ENCODE assay signal across 10 cellular contexts in the genomic region with DNA sequence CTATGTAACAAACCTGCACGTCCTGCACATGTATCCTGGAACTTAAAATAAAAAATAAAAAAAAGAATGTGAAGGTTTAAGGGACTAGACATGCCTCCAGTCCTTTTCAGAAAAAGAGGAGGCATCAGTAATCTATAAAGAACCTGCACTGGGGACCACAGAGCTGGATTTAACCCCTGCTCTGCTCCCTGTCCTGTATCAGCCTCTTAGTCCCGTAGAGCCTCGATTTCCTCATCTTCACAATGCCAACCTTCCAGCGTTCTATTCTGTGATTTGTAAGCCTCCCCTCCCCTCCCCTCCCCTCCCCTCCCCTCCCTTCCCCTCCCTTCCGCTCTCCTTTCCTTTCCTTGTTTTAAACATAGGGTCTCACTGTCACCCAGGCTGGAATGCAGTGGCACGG.
"Had no signal": no experiment of that assay in that cellular context is flagged by ENCODE, and none has a peak within 500 bp of the region (broad histone marks: within the 10 kb centered on the region; RNA-seq: fewer than 3 reads in every experiment).

No MANE protein-coding gene starts in this region.

- H3K27ac Mint-ChIP-seq: GM23338, HFFc6 had no signal

- H2AFZ ChIP-seq: GM23248, GM23338 had no signal

- H3K4me3 ChIP-seq: GM23248, GM23338, HAP-1 had no signal

- DNase-seq: GM23248, GOT3, H7, HCEC 1CT, HFFc6 had no signal

- H3K4me3 Mint-ChIP-seq: GM23338, HFFc6 had no signal

- H3K9ac ChIP-seq: GM23248 had no signal

- FAIRE-seq: H1, H54 had no signal

- H3K9me3 ChIP-seq: HAP-1 had no signal

- H3K36me3 ChIP-seq: HAP-1 had no signal

- H3K4me1 Mint-ChIP-seq: GM23338 had no signal

- H3K4me1 ChIP-seq: HAP-1 had no signal

- H3K27ac ChIP-seq: GM23248 had no signal

- ATAC-seq: HCT116 had no signal

- H3K4me2 ChIP-seq: GM23338 had no signal
